In the genomic region with DNA sequence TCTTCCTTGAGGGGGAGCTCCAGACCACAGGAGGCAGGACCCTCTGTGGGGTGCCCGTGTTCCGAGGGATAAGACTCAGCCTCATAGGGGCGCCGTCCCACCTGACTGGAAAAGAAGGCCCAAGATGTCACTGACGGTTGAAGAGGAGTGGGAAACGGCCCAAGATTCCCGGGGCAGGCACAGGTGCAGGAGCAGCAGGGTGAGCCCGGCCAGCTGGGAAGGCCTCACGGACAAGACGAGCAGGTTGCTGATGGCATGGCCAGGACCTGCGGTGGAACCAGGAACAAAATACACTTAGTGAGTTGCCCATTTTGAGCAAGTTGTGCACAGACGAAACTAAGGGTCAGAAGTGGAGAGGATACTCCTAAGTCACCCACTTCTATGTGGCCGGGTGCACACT, we compare ENCODE assay signal across 4 cellular contexts. TPM values are rescaled to one million over a fixed set of nuclear protein-coding genes. Genes with fewer than 3 reads are reported as not detected.
"Had no signal": no experiment of that assay in that cellular context is flagged by ENCODE, and none has a peak within 500 bp of the region (broad histone marks: within the 10 kb centered on the region; RNA-seq: fewer than 3 reads in every experiment).

No MANE protein-coding gene starts in this region.

RNA-seq across cellular contexts. Expression of a gene that starts 18.8 kb away (rescaled TPM):
- total RNA-seq: temporal lobe, thoracic aorta, ureter, vagina had no signal
